20 cellular contexts compared by ENCODE assay signal in genomic region chr15:62953496-62953895, GRCh38.
"Had no signal": no experiment of that assay in that cellular context is flagged by ENCODE, and none has a peak within 500 bp of the region (broad histone marks: within the 10 kb centered on the region; RNA-seq: fewer than 3 reads in every experiment).

No MANE protein-coding gene starts in this region.

- H3K4me2 ChIP-seq: hepatocyte had no signal

- H3K9me3 Mint-ChIP-seq: naive B cell had no signal

- H3K36me3 ChIP-seq: colonic mucosa, esophagus muscularis mucosa, gastroesophageal sphincter, heart left ventricle, left lung, lower lobe of right lung had no signal

- H3K9me3 ChIP-seq: colonic mucosa, esophagus muscularis mucosa, gastroesophageal sphincter, heart left ventricle, left lung, lower lobe of right lung, mucosa of descending colon had no signal

- H3K27ac Mint-ChIP-seq: immature natural killer cell, naive B cell had no signal

- DNase-seq: cerebellar nuclear complex; colonic mucosa; dermis blood vessel endothelial cell; dorsolateral prefrontal cortex; effector CD8-positive, alpha-beta T cell; foreskin keratinocyte; heart left ventricle; hypothalamus; immature natural killer cell; left cardiac atrium; left lung; left ventricle myocardium superior; lower lobe of right lung; mesenchymal stem cell; midbrain; mucosa of descending colon; naive B cell had no signal

- H3K36me3 Mint-ChIP-seq: immature natural killer cell, naive B cell had no signal

- H3K4me3 Mint-ChIP-seq: immature natural killer cell had no signal

- H3K27ac ChIP-seq: colonic mucosa, dorsolateral prefrontal cortex, esophagus muscularis mucosa, foreskin keratinocyte, gastroesophageal sphincter, heart left ventricle, hepatocyte, left lung, lower lobe of right lung had no signal

- H2AFZ ChIP-seq: hepatocyte had no signal

- H3K27me3 ChIP-seq: colonic mucosa, dorsolateral prefrontal cortex, esophagus muscularis mucosa, gastroesophageal sphincter, hepatocyte had no signal

- ATAC-seq: foreskin keratinocyte, gastroesophageal sphincter, heart left ventricle, left cardiac atrium, left lung, left ventricle myocardium superior, lower lobe of right lung had no signal

- H3K79me2 ChIP-seq: hepatocyte had no signal

- H3K4me1 ChIP-seq: colonic mucosa, foreskin keratinocyte, left lung, lower lobe of right lung had no signal

- H3K4me3 ChIP-seq: colonic mucosa, dorsolateral prefrontal cortex, esophagus muscularis mucosa, gastroesophageal sphincter, heart left ventricle, hepatocyte, left lung, lower lobe of right lung, mucosa of descending colon had no signal

- H3K4me1 Mint-ChIP-seq: immature natural killer cell, naive B cell had no signal
